ENCODE assay signal across 8 cellular contexts in the genomic region with DNA sequence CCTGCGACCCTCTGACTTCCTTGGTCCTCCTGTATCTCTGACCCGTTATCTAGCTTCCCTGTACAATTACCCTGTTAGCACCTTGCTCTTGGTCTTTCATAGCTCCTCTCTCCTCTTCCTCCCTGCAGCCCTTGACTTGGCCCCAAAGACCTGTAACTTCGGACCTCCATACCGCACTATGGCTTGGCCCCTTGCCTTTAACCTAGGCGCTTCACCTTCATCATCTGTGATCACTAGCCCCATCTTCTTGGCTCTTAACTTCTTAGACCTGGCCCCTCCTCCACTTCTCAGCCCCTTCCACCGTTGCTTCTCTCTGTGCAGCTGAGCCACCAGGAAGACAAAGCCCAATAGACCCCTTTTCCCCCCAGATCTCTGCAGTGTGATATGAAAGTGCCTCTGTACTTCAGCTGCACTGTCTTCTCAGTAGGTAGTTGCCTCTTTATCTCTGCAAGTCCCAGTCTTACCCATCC. TPM values are rescaled to one million over a fixed set of nuclear protein-coding genes. Genes with fewer than 3 reads are reported as not detected.
DNase-seq lines count a peak whose midpoint lies in the region; ATAC-seq and TF ChIP-seq lines count a peak whose summit lies in the region.

No MANE protein-coding gene starts in this region.

- peak overlapping the region; percentile 70 for H3K4me2 ChIP-seq in neuronal stem cell (ENCODE audit: insufficient read depth, low read length, poor library complexity, severe bottlenecking)

- H3K4me3 ChIP-seq in GM06990 (replicated peaks; ENCODE audit: low read depth, low read length) (peak overlapping the region; percentile 92), NB4 (ENCODE audit: low read depth, low read length) (peak overlapping the region; percentile 87), neuronal stem cell (ENCODE audit: low read length in 2 of 2) (peak overlapping the region; percentile 85 to 95)
- peak overlapping the region; percentile 77 for H3K4me3 ChIP-seq in effector memory CD4-positive, alpha-beta T cell (ENCODE audit: insufficient read depth, low read depth, low read length, poor library complexity, severe bottlenecking)

- H3K36me3 ChIP-seq in GM06990 (ENCODE audit: control insufficient read depth, insufficient read depth, low read length) = peaks cover 9% of the 10 kb centered on the region
- peaks cover 11% of the 10 kb centered on the region for H3K36me3 ChIP-seq in effector memory CD4-positive, alpha-beta T cell (ENCODE audit: control insufficient read depth, insufficient read depth, low read length)
- H3K36me3 ChIP-seq in neuronal stem cell (replicated peaks in 1 of 2; ENCODE audit: control insufficient read depth in 2 of 2, insufficient read depth in 2 of 2, low read length in 2 of 2) = peaks cover 21 to 44% of the 10 kb centered on the region in 2 donors

- no peak overlapping the region for H2BK120ac ChIP-seq in neuronal stem cell (ENCODE audit: low read depth, low read length)

- peak overlapping the region; percentile 8 for H2BK5ac ChIP-seq in neuronal stem cell (ENCODE audit: low read length)

- no peak overlapping the region for H4K91ac ChIP-seq in neuronal stem cell (ENCODE audit: low read depth, low read length, poor library complexity)

- H3K9me3 ChIP-seq in effector memory CD4-positive, alpha-beta T cell (ENCODE audit: control insufficient read depth, low read length) = no peaks in the 10 kb centered on the region
- peaks cover 19 to 24% of the 10 kb centered on the region in 2 donors for H3K9me3 ChIP-seq in neuronal stem cell (replicated peaks in 1 of 2; ENCODE audit: control insufficient read depth in 2 of 2, insufficient read depth in 1 of 2, low read depth in 1 of 2, low read length in 2 of 2)

- H2BK12ac ChIP-seq in neuronal stem cell (ENCODE audit: low read length) = no peak overlapping the region

- H3K14ac ChIP-seq in neuronal stem cell (ENCODE audit: low read length) = peak overlapping the region; percentile 28

- H3K79me1 ChIP-seq in neuronal stem cell (ENCODE audit: low read depth, low read length) = peaks cover 6% of the 10 kb centered on the region

- peak overlapping the region; percentile 64 for H2AK5ac ChIP-seq in neuronal stem cell (ENCODE audit: low read depth, low read length)

- no peak overlapping the region for H4K8ac ChIP-seq in neuronal stem cell (ENCODE audit: low read depth, low read length)

- H3K4me1 ChIP-seq in effector memory CD4-positive, alpha-beta T cell (ENCODE audit: control insufficient read depth, insufficient read depth, low read length, poor library complexity, severe bottlenecking) = peaks cover 7% of the 10 kb centered on the region
- H3K4me1 ChIP-seq in neuronal stem cell (ENCODE audit: control insufficient read depth in 2 of 2, insufficient read depth in 1 of 2, low read depth in 1 of 2, low read length in 2 of 2) = peaks cover 10% of the 10 kb centered on the region in 2 donors

- H3K9ac ChIP-seq in neuronal stem cell (ENCODE audit: low read depth, low read length, poor library complexity) = peak overlapping the region; percentile 78

- no peaks in the 10 kb centered on the region for H3K27me3 ChIP-seq in GM06990 (replicated peaks; ENCODE audit: control insufficient read depth, insufficient read depth, low read length)
- H3K27me3 ChIP-seq in effector memory CD4-positive, alpha-beta T cell (replicated peaks; ENCODE audit: control insufficient read depth, insufficient read depth, low read length, poor library complexity, severe bottlenecking) = no peaks in the 10 kb centered on the region
- no peaks in the 10 kb centered on the region for H3K27me3 ChIP-seq in neuronal stem cell (ENCODE audit: control insufficient read depth in 3 of 3, insufficient read depth in 3 of 3, low read depth in 1 of 3, low read length in 3 of 3)

- H3K27ac ChIP-seq in effector memory CD4-positive, alpha-beta T cell (ENCODE audit: insufficient read depth, low read length, poor library complexity, severe bottlenecking) = peak overlapping the region; percentile 47
- no peak overlapping the region for H3K27ac ChIP-seq in neuronal stem cell (replicated peaks; ENCODE audit: low read length)

- no CpG with 5 or more reads among the region's 6 CpGs for WGBS in neuronal stem cell (ENCODE audit: extremely low coverage in 2 of 2, insufficient read length in 2 of 2, insufficient replicate concordance in 1 of 2), 2 donors

- no peak overlapping the region for H3K4ac ChIP-seq in neuronal stem cell (ENCODE audit: low read length)

- no peak for TF ChIP-seq POLR2A in NB4 (IDR thresholded peaks at IDR 0.05; ENCODE audit: extremely low read depth, insufficient read length)

- peak overlapping the region; percentile 86 for H2AFZ ChIP-seq in neuronal stem cell (ENCODE audit: low read length)

- no peak for ATAC-seq in HG02852 (IDR thresholded peaks at IDR 0.05; ENCODE audit: unreplicated experiment)
- no peak for ATAC-seq in HG03025 (IDR thresholded peaks at IDR 0.05; ENCODE audit: low FRiP score, unreplicated experiment)

- H3K23ac ChIP-seq in neuronal stem cell (ENCODE audit: low read depth, low read length, poor library complexity) = peak overlapping the region; percentile 50

- peak overlapping the region; percentile 3 for H3K18ac ChIP-seq in neuronal stem cell (ENCODE audit: low read length)

- H2BK15ac ChIP-seq in neuronal stem cell (ENCODE audit: low read length) = no peak overlapping the region

- no peak for DNase-seq in GM06990 (ENCODE audit: extremely low read depth, insufficient read length)
- DNase-seq in NB4 (ENCODE audit: low read depth) = no peak
- no peak for DNase-seq in effector memory CD4-positive, alpha-beta T cell
- peak; percentile 9 for DNase-seq in neuronal stem cell (ENCODE audit: low spot score)
- DNase-seq in AG20443 (ENCODE audit: low spot score) = no peak
- no peak for DNase-seq in stimulated activated CD4-positive, alpha-beta T cell treated with anti-CD3 and anti-CD28 coated beads, Interleukin-2, amount 100 ng/mL, for 48 hours

- TF ChIP-seq CTCF in GM06990 (IDR thresholded peaks at IDR 0.05; ENCODE audit: insufficient read depth, low read length, poor library complexity, severe bottlenecking) = no peak
- no peak for TF ChIP-seq CTCF in NB4 (IDR thresholded peaks at IDR 0.05; ENCODE audit: low read depth, low read length)

RNA-seq across cellular contexts. Expression of a gene that starts 0.7 kb away (rescaled TPM):
- 12.9 TPM for polyA plus RNA-seq in neuronal stem cell (2013, experiment 1 of 2)
- 13.0 TPM for polyA plus RNA-seq in neuronal stem cell (2013, experiment 2 of 2)

RNA-seq across cellular contexts. Expression of a gene that starts 29.9 kb away (rescaled TPM):
- 100 TPM for polyA plus RNA-seq in neuronal stem cell (2013, experiment 1 of 2)
- 103 TPM for polyA plus RNA-seq in neuronal stem cell (2013, experiment 2 of 2)

RNA-seq across cellular contexts. Expression of a gene that starts 30.2 kb away (rescaled TPM):
- polyA plus RNA-seq in neuronal stem cell (2013, experiment 1 of 2) = 3.1 TPM
- 3.0 TPM for polyA plus RNA-seq in neuronal stem cell (2013, experiment 2 of 2)
